28 cellular contexts compared by ENCODE assay signal in genomic region chr6:75081047-75081446, GRCh38.
DNase-seq lines count a peak whose midpoint lies in the region; ATAC-seq, FAIRE-seq and TF ChIP-seq lines count a peak whose summit lies in the region.
"Had no signal": no experiment of that assay in that cellular context is flagged by ENCODE, and none has a peak within 500 bp of the region (broad histone marks: within the 10 kb centered on the region; RNA-seq: fewer than 3 reads in every experiment).

No MANE protein-coding gene starts in this region.

- H3K4me1 Mint-ChIP-seq in chondrocyte (ENCODE audit: low read depth): peaks cover 79% of the 10 kb centered on the region
- H3K4me1 Mint-ChIP-seq: CD14-positive monocyte; CD4-positive, CD25-positive, alpha-beta regulatory T cell; CD8-positive, alpha-beta memory T cell had no signal

- ATAC-seq in A549: no peak
- ATAC-seq in GM18505 (IDR thresholded peaks at IDR 0.05; ENCODE audit: unreplicated experiment): no peak
- no peak for ATAC-seq in GM21447 (IDR thresholded peaks at IDR 0.05; ENCODE audit: unreplicated experiment)
- ATAC-seq: GM12878 had no signal

- POLR2A ChIA-PET in A549 (lab: Yijun Ruan, JAX): no interaction called here

- peaks cover 53% of the 10 kb centered on the region for H3K36me3 Mint-ChIP-seq in chondrocyte (ENCODE audit: low read depth)
- H3K36me3 Mint-ChIP-seq: CD14-positive monocyte; CD4-positive, alpha-beta memory T cell; CD4-positive, CD25-positive, alpha-beta regulatory T cell; CD8-positive, alpha-beta memory T cell had no signal

- no peak overlapping the region for H3K9ac ChIP-seq in colonic mucosa (ENCODE audit: low read depth in 2 of 2, low read length in 2 of 2)
- H3K9ac ChIP-seq: BLaER1 had no signal

- no peak for FAIRE-seq in A549 (lab: Jason Lieb, UNC)
- FAIRE-seq: GM12878, GM12892, GM19239 had no signal

- TF ChIP-seq RAD21 in A549 (conservative IDR thresholded peaks at IDR 0.05 in 1 of 2, IDR thresholded peaks at IDR 0.05 in 1 of 2): no peak

- H3K27ac ChIP-seq in A549 (no peak overlapping the region), colonic mucosa (no peak overlapping the region)
- H3K27ac ChIP-seq: 22Rv1, BLaER1 had no signal

- no peak for TF ChIP-seq CTCF in A549 (IDR thresholded peaks at IDR 0.05)
- no peak for TF ChIP-seq CTCF in chondrocyte (IDR thresholded peaks at IDR 0.05)
- TF ChIP-seq CTCF in colonic mucosa (IDR thresholded peaks at IDR 0.05): no peak

- WGBS in A549 (ENCODE audit: missing lambda C conversion rate): 71% methylated on average over 2 of the region's 2 CpGs

- no peaks in the 10 kb centered on the region for H3K9me3 Mint-ChIP-seq in chondrocyte (ENCODE audit: low read depth)

- H3K4me1 ChIP-seq in A549 (no peaks in the 10 kb centered on the region), colonic mucosa (no peaks in the 10 kb centered on the region)
- H3K4me1 ChIP-seq: BE2C, BLaER1 had no signal

- H3K9me3 ChIP-seq in A549: no peaks in the 10 kb centered on the region
- no peaks in the 10 kb centered on the region for H3K9me3 ChIP-seq in colonic mucosa
- H3K9me3 ChIP-seq: BE2C, BLaER1 had no signal

- no peak overlapping the region for H3K4me2 ChIP-seq in A549
- H3K4me2 ChIP-seq: BLaER1 had no signal

- H3K27me3 Mint-ChIP-seq in chondrocyte (ENCODE audit: low read depth): no peaks in the 10 kb centered on the region

- no peak for TF ChIP-seq POLR2A in A549 (IDR thresholded peaks at IDR 0.05; ENCODE audit: low read length)
- no peak for TF ChIP-seq POLR2A in GM18505 (IDR thresholded peaks at IDR 0.05; ENCODE audit: borderline replicate concordance, extremely low read depth, insufficient read depth, insufficient read length)

- peak overlapping the region; percentile 55 for H3K27ac Mint-ChIP-seq in chondrocyte (ENCODE audit: unreplicated experiment)
- H3K27ac Mint-ChIP-seq: CD14-positive monocyte; CD4-positive, alpha-beta memory T cell; CD4-positive, CD25-positive, alpha-beta regulatory T cell; CD8-positive, alpha-beta memory T cell had no signal

- no peak for DNase-seq in A549 (ENCODE audit: low read depth in 1 of 2, low spot score in 1 of 2)
- peak; percentile 36 for DNase-seq in NCI-H226
- DNase-seq in amniotic epithelial cell (ENCODE audit: low read depth): peak; percentile 14
- no peak for DNase-seq in chondrocyte (ENCODE audit: low spot score)
- DNase-seq in NK-92 (lab: John Stamatoyannopoulos, UW; ENCODE audit: unreplicated experiment): no peak
- no peak for DNase-seq in colonic mucosa
- DNase-seq: ACHN; BE2C; C1 segment of cervical spinal cord; CD4-positive, alpha-beta memory T cell; CD4-positive, CD25-positive, alpha-beta regulatory T cell; CD8-positive, alpha-beta memory T cell; COR-L47; DMS 273 treated with DMSO at 0.1 percent for 48 hours; DMS153; DMS53; DMS79; DND-41; EL; GDM1 had no signal

- H3K27me3 ChIP-seq in colonic mucosa: peaks cover 5% of the 10 kb centered on the region
- H3K27me3 ChIP-seq: BLaER1 had no signal

- H3K36me3 ChIP-seq in colonic mucosa: no peaks in the 10 kb centered on the region
- H3K36me3 ChIP-seq: BE2C, BLaER1 had no signal

- H3K4me3 ChIP-seq in A549 (no peak overlapping the region), colonic mucosa (no peak overlapping the region)
- H3K4me3 ChIP-seq: BLaER1, GM12878 had no signal

- TF ChIP-seq EP300 in A549 (IDR thresholded peaks at IDR 0.05): no peak

- intact Hi-C loops in colonic mucosa (cut with DNase I): no loop called here

- no peak overlapping the region for H3K4me3 Mint-ChIP-seq in chondrocyte (ENCODE audit: unreplicated experiment)
- H3K4me3 Mint-ChIP-seq: CD14-positive monocyte; CD4-positive, alpha-beta memory T cell; CD4-positive, CD25-positive, alpha-beta regulatory T cell; CD8-positive, alpha-beta memory T cell had no signal

- CTCF ChIA-PET in A549 (lab: Yijun Ruan, JAX): no interaction called here

TF ChIP-seq in A549, 52 proteins besides CTCF, POLR2A, EP300 and RAD21:
- TF ChIP-seq RNF2 (IDR thresholded peaks at IDR 0.05; ENCODE audit: borderline replicate concordance, low read depth): peak; percentile 52; the same call in 1 of the 2 replicates
- no peak for TF ChIP-seq EHF (CRISPR knock-in tag; IDR thresholded peaks at IDR 0.05)
- 0 out of 2 replicates have a peak, but pooled peaks have one; percentile 68 for TF ChIP-seq CBX8 (IDR thresholded peaks at IDR 0.05)
- TF ChIP-seq RFX5 (IDR thresholded peaks at IDR 0.05): no peak
- TF ChIP-seq KDM5A (IDR thresholded peaks at IDR 0.05): no peak

Comparison
In these comparisons a context has a peak if more than half of its experiments do, and no peak if none do; other contexts are left out.
1. DNase-seq: peak in NCI-H226 (single experiment) and amniotic epithelial cell (single experiment); none in A549 (0 of 2), chondrocyte (single experiment), NK-92 (single experiment) and colonic mucosa (single experiment).